Comparison of ENCODE assay signal across 3 cellular contexts in genomic region chr17:75638039-75638438, GRCh38. TPM values are rescaled to one million over a fixed set of nuclear protein-coding genes. Genes with fewer than 3 reads are reported as not detected.
"Had no signal": no experiment of that assay in that cellular context is flagged by ENCODE, and none has a peak within 500 bp of the region (broad histone marks: within the 10 kb centered on the region; RNA-seq: fewer than 3 reads in every experiment).

No MANE protein-coding gene starts in this region.

RNA-seq across cellular contexts. Expression of gene SMIM5, which starts 4.8 kb away (rescaled TPM):
- total RNA-seq: GM23338, H1, IMR-90 had no signal
- polyA plus RNA-seq: H1, IMR-90 had no signal
